ENCODE assay signal across 8 cellular contexts in genomic region chr5:82793808-82794419, GRCh38.
DNase-seq lines count a peak whose midpoint lies in the region; ATAC-seq and TF ChIP-seq lines count a peak whose summit lies in the region.

No MANE protein-coding gene starts in this region.

- no peak overlapping the region for H3K27ac ChIP-seq in A673 (ENCODE audit: low read depth, low read length, poor library complexity, severe bottlenecking)
- H3K27ac ChIP-seq in parathyroid adenoma: no peak overlapping the region

- DNase-seq in A673 (ENCODE audit: low spot score) (peak; percentile 63), T-helper 2 cell (peak in 4 of 5 experiments; percentile 3 to 37 (median 8)), endothelial cell (ENCODE audit: low spot score) (peak; percentile 40), HPDE6-E6E7 (ENCODE audit: extremely low spot score) (no peak)

- CTCF ChIA-PET in A673 (lab: Charles Lee): no interaction called here

- H3K9me3 ChIP-seq in A673 (ENCODE audit: low read depth, low read length, poor library complexity, severe bottlenecking): no peaks in the 10 kb centered on the region
- no peaks in the 10 kb centered on the region for H3K9me3 ChIP-seq in parathyroid adenoma (ENCODE audit: control insufficient read depth, low read length)

- H3K27ac Mint-ChIP-seq in endothelial cell (ENCODE audit: unreplicated experiment): no peak overlapping the region

- no peak overlapping the region for H3K4me3 ChIP-seq in A673 (ENCODE audit: low read depth, low read length, poor library complexity, severe bottlenecking)
- no peak overlapping the region for H3K4me3 ChIP-seq in parathyroid adenoma (ENCODE audit: low read depth, low read length)

- POLR2A ChIA-PET in A673 (lab: Charles Lee; ENCODE audit: low non-redundant PET): no interaction called here

- no peaks in the 10 kb centered on the region for H3K36me3 ChIP-seq in A673 (ENCODE audit: insufficient read depth, low read length, poor library complexity, severe bottlenecking)
- H3K36me3 ChIP-seq in parathyroid adenoma (ENCODE audit: control insufficient read depth, insufficient read depth, low read length): no peaks in the 10 kb centered on the region

- no TSS peak for BruUV-seq in A673 (replicated peaks; lab: Mats Ljungman, UMichigan)

- peak; percentile 90 for TF ChIP-seq CTCF in A673 (conservative IDR thresholded peaks at IDR 0.05; ENCODE audit: low read depth, low read length)
- peak; percentile 53; the same call in 1 of the 2 replicates for TF ChIP-seq CTCF in GM12874 (IDR thresholded peaks at IDR 0.05; ENCODE audit: insufficient read depth, low read depth, low read length)
- TF ChIP-seq CTCF in endothelial cell (IDR thresholded peaks at IDR 0.05; ENCODE audit: unreplicated experiment): peak; percentile 90
- peak; percentile 79 for TF ChIP-seq CTCF in parathyroid adenoma (IDR thresholded peaks at IDR 0.05)

- no peak overlapping the region for H2AFZ ChIP-seq in parathyroid adenoma

- no peaks in the 10 kb centered on the region for H3K27me3 ChIP-seq in A673 (replicated peaks; ENCODE audit: insufficient read depth, low read depth, low read length, poor library complexity)
- H3K27me3 ChIP-seq in parathyroid adenoma (ENCODE audit: control insufficient read depth, insufficient read depth, low read length): no peaks in the 10 kb centered on the region

- no peaks in the 10 kb centered on the region for H3K9me3 Mint-ChIP-seq in endothelial cell (ENCODE audit: unreplicated experiment)

- no peak overlapping the region for H3K4me2 ChIP-seq in parathyroid adenoma (ENCODE audit: low read length)

- no peaks in the 10 kb centered on the region for H3K36me3 Mint-ChIP-seq in endothelial cell (ENCODE audit: low read depth, unreplicated experiment)

- no peak overlapping the region for H3K4me3 Mint-ChIP-seq in endothelial cell (ENCODE audit: unreplicated experiment)

- H3K4me1 ChIP-seq in A673 (ENCODE audit: insufficient read depth, low read length, poor library complexity, severe bottlenecking): peaks cover 22% of the 10 kb centered on the region
- H3K4me1 ChIP-seq in parathyroid adenoma: no peaks in the 10 kb centered on the region

- no peaks in the 10 kb centered on the region for H3K79me2 ChIP-seq in parathyroid adenoma

- no peak overlapping the region for H3K9ac ChIP-seq in parathyroid adenoma

- H3K27me3 Mint-ChIP-seq in endothelial cell (ENCODE audit: unreplicated experiment): peaks cover 5% of the 10 kb centered on the region

- intact Hi-C loops in A673 (cut with micrococcal nuclease; ENCODE audit: unreplicated experiment): loop anchor here (2.0 to 5.0 kb wide), 2 partner anchors 153 to 442 kb away; no protein-coding TSS in a partner anchor

- peaks cover 5% of the 10 kb centered on the region for H3K4me1 Mint-ChIP-seq in endothelial cell (ENCODE audit: unreplicated experiment)

- ATAC-seq in HG03442 (IDR thresholded peaks at IDR 0.05; ENCODE audit: unreplicated experiment) (no peak), GM18861 (IDR thresholded peaks at IDR 0.05; ENCODE audit: unreplicated experiment) (no peak)
